ENCODE assay signal across 9 cellular contexts in the genomic region with DNA sequence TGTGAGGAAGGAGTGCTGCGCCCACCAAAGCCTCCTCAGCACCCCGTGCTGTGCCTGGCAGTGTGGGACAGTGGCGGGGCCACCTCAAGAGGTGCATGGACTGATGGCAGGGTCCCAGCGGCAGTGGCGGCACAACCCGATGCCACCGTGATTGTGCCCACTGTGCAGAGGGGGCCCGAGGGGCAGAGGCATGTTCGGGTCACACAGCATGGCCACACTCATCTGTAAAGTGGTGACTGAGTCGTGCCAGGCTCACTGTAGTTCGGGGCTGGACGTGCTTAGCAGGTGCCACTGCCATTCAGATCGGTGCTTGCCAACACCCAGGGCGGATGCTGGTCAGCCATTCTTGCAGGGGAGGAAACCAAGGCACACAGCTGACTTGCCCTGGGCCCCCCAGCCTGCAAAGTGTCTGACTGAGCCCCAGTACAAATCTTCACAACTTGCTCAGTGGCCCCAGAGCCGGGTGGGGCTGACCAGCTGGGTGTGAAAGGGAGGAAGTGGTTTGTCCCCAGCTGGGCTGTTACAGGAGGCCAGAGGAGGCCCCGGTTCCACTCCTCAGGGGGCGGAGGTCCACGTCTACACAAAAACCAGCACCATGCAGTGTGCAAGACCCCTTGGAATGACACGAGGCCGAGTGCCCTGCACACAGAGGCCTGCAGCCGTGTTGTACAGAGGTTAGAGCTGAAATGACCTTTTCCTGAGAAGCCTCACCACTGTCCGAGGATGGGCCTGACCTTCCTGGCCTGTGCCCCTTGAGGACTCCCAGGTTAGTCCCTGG. TPM values are rescaled to one million over a fixed set of nuclear protein-coding genes. Genes with fewer than 3 reads are reported as not detected.
A peak's percentile ranks its signal among the peaks of the same experiment; 100 is the strongest.
DNase-seq lines count a peak whose midpoint lies in the region; ATAC-seq lines count a peak whose summit lies in the region.
"Had no signal": no experiment of that assay in that cellular context is flagged by ENCODE, and none has a peak within 500 bp of the region (broad histone marks: within the 10 kb centered on the region; RNA-seq: fewer than 3 reads in every experiment).

No MANE protein-coding gene starts in this region.

- peaks cover 0 to 7% (median 2%) of the 10 kb centered on the region in 5 donors for H3K9me3 Mint-ChIP-seq in CD8-positive, alpha-beta memory T cell
- H3K9me3 Mint-ChIP-seq in activated T-helper 2 cell treated with anti-CD3 and anti-CD28 coated beads, Interferon-gamma antibody, Interleukin-2, Interleukin-4, amounts not matched to agents 10 μg/mL and 5 μg/mL and 100 μg/mL, durations not matched to agents 14 hours and 24 hours and 36 hours, result peaks cover 12% of the 10 kb centered on the region

- H3K4me1 ChIP-seq in CD8-positive, alpha-beta memory T cell (ENCODE audit: insufficient read depth, low read length), result peaks cover 73% of the 10 kb centered on the region
- no peaks in the 10 kb centered on the region for H3K4me1 ChIP-seq in muscle layer of duodenum (ENCODE audit: control insufficient read depth in 1 of 2, insufficient read depth in 2 of 2, low read length in 2 of 2)

- peak overlapping the region; percentile 92 to 99 (median 98) for H3K27ac Mint-ChIP-seq in CD8-positive, alpha-beta memory T cell
- peak overlapping the region; percentile 95 for H3K27ac Mint-ChIP-seq in activated T-helper 2 cell treated with anti-CD3 and anti-CD28 coated beads, Interferon-gamma antibody, Interleukin-2, Interleukin-4, amounts not matched to agents 10 μg/mL and 5 μg/mL and 100 μg/mL, durations not matched to agents 14 hours and 24 hours and 36 hours

- peaks cover 66 to 73% (median 70%) of the 10 kb centered on the region in 3 donors for H3K4me1 Mint-ChIP-seq in CD8-positive, alpha-beta memory T cell
- peaks cover 55% of the 10 kb centered on the region for H3K4me1 Mint-ChIP-seq in activated T-helper 2 cell treated with anti-CD3 and anti-CD28 coated beads, Interferon-gamma antibody, Interleukin-2, Interleukin-4, amounts not matched to agents 10 μg/mL and 5 μg/mL and 100 μg/mL, durations not matched to agents 14 hours and 24 hours and 36 hours (ENCODE audit: low read depth)

- no peaks in the 10 kb centered on the region for H3K27me3 ChIP-seq in CD8-positive, alpha-beta memory T cell (ENCODE audit: insufficient read depth, low read length, poor library complexity, severe bottlenecking)
- no peaks in the 10 kb centered on the region for H3K27me3 ChIP-seq in muscle layer of duodenum (ENCODE audit: low read depth, low read length)

- H3K4me3 Mint-ChIP-seq in CD8-positive, alpha-beta memory T cell, result peak overlapping the region; percentile 91 to 95 (median 93)
- peak overlapping the region; percentile 88 for H3K4me3 Mint-ChIP-seq in activated T-helper 2 cell treated with anti-CD3 and anti-CD28 coated beads, Interferon-gamma antibody, Interleukin-2, Interleukin-4, amounts not matched to agents 10 μg/mL and 5 μg/mL and 100 μg/mL, durations not matched to agents 14 hours and 24 hours and 36 hours (ENCODE audit: low read depth)

- ATAC-seq in HG03439 (IDR thresholded peaks at IDR 0.05; ENCODE audit: unreplicated experiment) (peak; percentile 30), GM21619 (IDR thresholded peaks at IDR 0.05; ENCODE audit: unreplicated experiment) (no peak)
- ATAC-seq: Panc1 had no signal

- peak overlapping the region; percentile 73 for H3K4me3 ChIP-seq in CD8-positive, alpha-beta memory T cell (ENCODE audit: low read length)
- H3K4me3 ChIP-seq in muscle layer of duodenum (ENCODE audit: low read depth in 1 of 2, low read length in 2 of 2), result peak overlapping the region; percentile 47 to 63

- peaks cover 12 to 60% (median 17%) of the 10 kb centered on the region in 3 donors for H3K36me3 Mint-ChIP-seq in CD8-positive, alpha-beta memory T cell
- peaks cover 32% of the 10 kb centered on the region for H3K36me3 Mint-ChIP-seq in activated T-helper 2 cell treated with anti-CD3 and anti-CD28 coated beads, Interferon-gamma antibody, Interleukin-2, Interleukin-4, amounts not matched to agents 10 μg/mL and 5 μg/mL and 100 μg/mL, durations not matched to agents 14 hours and 24 hours and 36 hours (ENCODE audit: low read depth)

- H3K9me3 ChIP-seq in CD8-positive, alpha-beta memory T cell (ENCODE audit: low read length), result no peaks in the 10 kb centered on the region
- H3K9me3 ChIP-seq in muscle layer of duodenum (ENCODE audit: control insufficient read depth in 1 of 2, low read length in 2 of 2), result peaks cover 0 to 3% of the 10 kb centered on the region in 2 donors

- CTCF ChIA-PET in CD8-positive, alpha-beta memory T cell (lab: Charles Lee), result interaction anchor here (1.2 to 5.0 kb wide), 6 partner anchors 8 to 103 kb away, joined by 3 to 24 read pairs (median 6); no protein-coding TSS in a partner anchor

- no peaks in the 10 kb centered on the region for H3K36me3 ChIP-seq in CD8-positive, alpha-beta memory T cell (ENCODE audit: insufficient read depth, low read length)
- no peaks in the 10 kb centered on the region for H3K36me3 ChIP-seq in muscle layer of duodenum (ENCODE audit: control insufficient read depth in 1 of 2, insufficient read depth in 2 of 2, low read length in 2 of 2)

- peak overlapping the region; percentile 90 for H3K27ac ChIP-seq in CD8-positive, alpha-beta memory T cell (ENCODE audit: low read depth, low read length)
- H3K27ac ChIP-seq in muscle layer of duodenum (ENCODE audit: low read length), result peak overlapping the region; percentile 82

- POLR2A ChIA-PET in CD8-positive, alpha-beta memory T cell (lab: Charles Lee), result interaction anchor here (1.0 to 2.7 kb wide), 9 partner anchors 10 to 131 kb away, joined by 3 to 33 read pairs (median 4); a partner anchor contains a TSS

- DNase-seq in CD8-positive, alpha-beta memory T cell, result peak in 3 of 5 donors; percentile 26 to 60 (median 39)
- DNase-seq in activated T-helper 2 cell treated with anti-CD3 and anti-CD28 coated beads, Interferon-gamma antibody, Interleukin-2, Interleukin-4, amounts not matched to agents 10 μg/mL and 5 μg/mL and 100 μg/mL, durations not matched to agents 14 hours and 24 hours and 36 hours (ENCODE audit: low spot score), result no peak
- DNase-seq in HPDE6-E6E7 (ENCODE audit: extremely low spot score) (no peak), A172 (ENCODE audit: low spot score) (no peak), SW 1271 (lab: John Stamatoyannopoulos, UW) (no peak)

- peaks cover 0 to 1% of the 10 kb centered on the region in 2 donors for H3K27me3 Mint-ChIP-seq in CD8-positive, alpha-beta memory T cell
- H3K27me3 Mint-ChIP-seq in activated T-helper 2 cell treated with anti-CD3 and anti-CD28 coated beads, Interferon-gamma antibody, Interleukin-2, Interleukin-4, amounts not matched to agents 10 μg/mL and 5 μg/mL and 100 μg/mL, durations not matched to agents 14 hours and 24 hours and 36 hours (ENCODE audit: low read depth), result no peaks in the 10 kb centered on the region

- intact Hi-C loops in activated T-helper 2 cell treated with anti-CD3 and anti-CD28 coated beads, Interferon-gamma antibody, Interleukin-2, Interleukin-4, amounts not matched to agents 10 μg/mL and 5 μg/mL and 100 μg/mL, durations not matched to agents 14 hours and 24 hours and 36 hours (cut with micrococcal nuclease), result loop anchor here (1.0 to 10.0 kb wide), 8 partner anchors 11 to 1200 kb away; a partner anchor contains a TSS

RNA-seq across cellular contexts. Expression of a gene that starts 17.8 kb away (rescaled TPM):
- total RNA-seq in CD8-positive, alpha-beta memory T cell, result 10 to 100 TPM; 54.6 to 56.5 TPM
- 134 TPM for polyA plus RNA-seq in CD8-positive, alpha-beta memory T cell
- total RNA-seq in activated T-helper 2 cell treated with anti-CD3 and anti-CD28 coated beads, Interferon-gamma antibody, Interleukin-2, Interleukin-4, amounts not matched to agents 10 μg/mL and 5 μg/mL and 100 μg/mL, durations not matched to agents 14 hours and 24 hours and 36 hours, result 41.4 and 42.9 TPM in 2 replicates
- total RNA-seq in A172 (2014; rRNA removed; shearing (Covaris generic)), result 0.10 and 0.12 TPM in 2 replicates

Comparison
In these comparisons a context has a peak if more than half of its experiments do, and no peak if none do; other contexts are left out.
1. DNase-seq: peak in CD8-positive, alpha-beta memory T cell (3 of 5); none in activated T-helper 2 cell treated with anti-CD3 and anti-CD28 coated beads, Interferon-gamma antibody, Interleukin-2, Interleukin-4, amounts not matched to agents 10 μg/mL and 5 μg/mL and 100 μg/mL, durations not matched to agents 14 hours and 24 hours and 36 hours (single experiment), HPDE6-E6E7 (single experiment), A172 (single experiment) and SW 1271 (0 of 2).
2. RNA of a gene that starts 17.8 kb away (total RNA-seq): 54.6 to 56.5 TPM in CD8-positive, alpha-beta memory T cell and 41.4 to 42.9 TPM in activated T-helper 2 cell treated with anti-CD3 and anti-CD28 coated beads, Interferon-gamma antibody, Interleukin-2, Interleukin-4, amounts not matched to agents 10 μg/mL and 5 μg/mL and 100 μg/mL, durations not matched to agents 14 hours and 24 hours and 36 hours; 0.10 to 0.12 TPM in A172; every median in the first group is over 10 times any median in the second.